Comparison of ENCODE assay signal across 1 cellular context in genomic region chr6:149863846-149864577, GRCh38.
A peak's percentile ranks its signal among the peaks of the same experiment; 100 is the strongest.
TF ChIP-seq lines count a peak whose summit lies in the region.

Gene LRP11, minus strand, starts transcription at chr6:149864359. Its CDS starts 339 bp downstream, at chr6:149864020.

TF ChIP-seq in A549, 52 proteins besides CTCF, POLR2A, EP300 and RAD21 (continued from another document):
- TF ChIP-seq, protein P1, sequence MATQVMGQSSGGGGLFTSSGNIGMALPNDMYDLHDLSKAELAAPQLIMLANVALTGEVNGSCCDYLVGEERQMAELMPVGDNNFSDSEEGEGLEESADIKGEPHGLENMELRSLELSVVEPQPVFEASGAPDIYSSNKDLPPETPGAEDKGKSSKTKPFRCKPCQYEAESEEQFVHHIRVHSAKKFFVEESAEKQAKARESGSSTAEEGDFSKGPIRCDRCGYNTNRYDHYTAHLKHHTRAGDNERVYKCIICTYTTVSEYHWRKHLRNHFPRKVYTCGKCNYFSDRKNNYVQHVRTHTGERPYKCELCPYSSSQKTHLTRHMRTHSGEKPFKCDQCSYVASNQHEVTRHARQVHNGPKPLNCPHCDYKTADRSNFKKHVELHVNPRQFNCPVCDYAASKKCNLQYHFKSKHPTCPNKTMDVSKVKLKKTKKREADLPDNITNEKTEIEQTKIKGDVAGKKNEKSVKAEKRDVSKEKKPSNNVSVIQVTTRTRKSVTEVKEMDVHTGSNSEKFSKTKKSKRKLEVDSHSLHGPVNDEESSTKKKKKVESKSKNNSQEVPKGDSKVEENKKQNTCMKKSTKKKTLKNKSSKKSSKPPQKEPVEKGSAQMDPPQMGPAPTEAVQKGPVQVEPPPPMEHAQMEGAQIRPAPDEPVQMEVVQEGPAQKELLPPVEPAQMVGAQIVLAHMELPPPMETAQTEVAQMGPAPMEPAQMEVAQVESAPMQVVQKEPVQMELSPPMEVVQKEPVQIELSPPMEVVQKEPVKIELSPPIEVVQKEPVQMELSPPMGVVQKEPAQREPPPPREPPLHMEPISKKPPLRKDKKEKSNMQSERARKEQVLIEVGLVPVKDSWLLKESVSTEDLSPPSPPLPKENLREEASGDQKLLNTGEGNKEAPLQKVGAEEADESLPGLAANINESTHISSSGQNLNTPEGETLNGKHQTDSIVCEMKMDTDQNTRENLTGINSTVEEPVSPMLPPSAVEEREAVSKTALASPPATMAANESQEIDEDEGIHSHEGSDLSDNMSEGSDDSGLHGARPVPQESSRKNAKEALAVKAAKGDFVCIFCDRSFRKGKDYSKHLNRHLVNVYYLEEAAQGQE (IDR thresholded peaks at IDR 0.05) = peak; percentile 81
- no peak for TF ChIP-seq KDM1A (IDR thresholded peaks at IDR 0.05; ENCODE audit: low read depth)
- 0 out of 2 replicates have a peak, but pooled peaks have one; percentile 34 for TF ChIP-seq PHF8 (IDR thresholded peaks at IDR 0.05; ENCODE audit: borderline replicate concordance, low read depth)
- no peak for TF ChIP-seq HOXB13 (CRISPR knock-in tag; IDR thresholded peaks at IDR 0.05; ENCODE audit: low read depth)
- no peak for TF ChIP-seq SREBF2 (IDR thresholded peaks at IDR 0.05)
- TF ChIP-seq FOSB (CRISPR knock-in tag; IDR thresholded peaks at IDR 0.05) = no peak
- no peak for TF ChIP-seq MYC (IDR thresholded peaks at IDR 0.05; ENCODE audit: borderline replicate concordance, low read length)
- no peak for TF ChIP-seq TFCP2L1 (CRISPR knock-in tag; IDR thresholded peaks at IDR 0.05)
- no peak for TF ChIP-seq HOXB5 (CRISPR knock-in tag; IDR thresholded peaks at IDR 0.05)
- TF ChIP-seq FOSL2 (IDR thresholded peaks at IDR 0.05) = no peak
- no peak for TF ChIP-seq FOSL2 (CRISPR knock-in tag; IDR thresholded peaks at IDR 0.05)
- no peak for TF ChIP-seq RCOR1 (IDR thresholded peaks at IDR 0.05; ENCODE audit: low read depth, low read length)
- no peak for TF ChIP-seq RNF2 (IDR thresholded peaks at IDR 0.05; ENCODE audit: borderline replicate concordance, low read depth)
- no peak for TF ChIP-seq ZSCAN20 (CRISPR knock-in tag; IDR thresholded peaks at IDR 0.05)
- TF ChIP-seq ELK1 (IDR thresholded peaks at IDR 0.05; ENCODE audit: low read depth, low read length) = no peak
- 0 out of 3 replicates have a peak, but pooled peaks have one; percentile 68 for TF ChIP-seq BCL3 (IDR thresholded peaks at IDR 0.05)
